ENCODE assay signal across 1 cellular context in genomic region chr15:55402707-55403106, GRCh38.
TF ChIP-seq lines count a peak whose summit lies in the region.

No MANE protein-coding gene starts in this region.

TF ChIP-seq in HCT116, 20 proteins besides CTCF, POLR2A, EP300 and RAD21 (continued from another document):
- TF ChIP-seq MAX (IDR thresholded peaks at IDR 0.05) (no peak), EZH2 (IDR thresholded peaks at IDR 0.05) (no peak), ZBTB33 (IDR thresholded peaks at IDR 0.05; ENCODE audit: extremely low read depth, insufficient replicate concordance, low read length) (no peak), POLR2AphosphoS5 (IDR thresholded peaks at IDR 0.05; ENCODE audit: low read depth, low read length) (no peak), EGR1 (IDR thresholded peaks at IDR 0.05; ENCODE audit: low read depth) (no peak), FOSL1 (IDR thresholded peaks at IDR 0.05; ENCODE audit: low read depth) (no peak)
